19 cellular contexts compared by ENCODE assay signal in genomic region chr9:106075568-106075967, GRCh38.
"Had no signal": no experiment of that assay in that cellular context is flagged by ENCODE, and none has a peak within 500 bp of the region (broad histone marks: within the 10 kb centered on the region; RNA-seq: fewer than 3 reads in every experiment).

No MANE protein-coding gene starts in this region.

- DNase-seq: activated CD4-positive, alpha-beta T cell treated with anti-CD3 and anti-CD28 coated beads for 1 hour; activated CD4-positive, alpha-beta T cell treated with anti-CD3 and anti-CD28 coated beads, Interleukin-2, amount 50 U/mL, for 1 hour; activated CD8-positive, alpha-beta memory T cell treated with anti-CD3 and anti-CD28 coated beads, Interleukin-2, amount 50 U/mL, for 4 hours; activated naive CD4-positive, alpha-beta T cell treated with Interleukin-2 at 50 U/mL for 16 hours; activated naive CD8-positive, alpha-beta T cell treated with anti-CD3 and anti-CD28 coated beads for 36 hours; activated T-cell treated with anti-CD3 and anti-CD28 coated beads, Interleukin-2, amount 50 U/mL, for 24 hours; effector CD4-positive, alpha-beta T cell; heart right ventricle; left colon; mucosa of descending colon; nucleus accumbens; right lobe of liver; spleen; stimulated activated CD4-positive, alpha-beta T cell treated with anti-CD3 and anti-CD28 coated beads, Interleukin-4, amount 100 ng/mL, for 1 hour; stimulated activated naive CD4-positive, alpha-beta T cell; T-helper 1 cell had no signal

- ATAC-seq: esophagus mucosa, heart right ventricle, left colon, mucosa of descending colon had no signal

- H3K27ac ChIP-seq: heart right ventricle, parathyroid adenoma, right lobe of liver, spleen, thoracic aorta had no signal
